Comparison of ENCODE assay signal across 25 cellular contexts in genomic region chr4:10781805-10782204, GRCh38.
DNase-seq lines count a peak whose midpoint lies in the region; ATAC-seq and TF ChIP-seq lines count a peak whose summit lies in the region.
"Had no signal": no experiment of that assay in that cellular context is flagged by ENCODE, and none has a peak within 500 bp of the region (broad histone marks: within the 10 kb centered on the region; RNA-seq: fewer than 3 reads in every experiment).

No MANE protein-coding gene starts in this region.

- no peak overlapping the region for H3K4me3 ChIP-seq in IMR-90 (ENCODE audit: insufficient read depth, low read depth, low read length)
- no peak overlapping the region for H3K4me3 ChIP-seq in osteoblast (ENCODE audit: insufficient read depth, low read length)
- H3K4me3 ChIP-seq: BLaER1 treated with 17β-estradiol and CSF1 and Interleukin-3, amounts not matched to agents 10 nM and 100 nM; pancreas; SJSA1 had no signal

- no peak overlapping the region for H3K18ac ChIP-seq in IMR-90 (ENCODE audit: low read depth, low read length)

- peak; percentile 14 for DNase-seq in GM13977 (ENCODE audit: low spot score)
- DNase-seq in IMR-90 = no peak
- no peak for DNase-seq in osteoblast (ENCODE audit: insufficient read length, low spot score, missing footprints)
- DNase-seq in cerebellar cortex (ENCODE audit: low spot score) = no peak
- DNase-seq in NOMO-1 treated with dmso at 0.1 percent for 144 hours (lab: John Stamatoyannopoulos, UW; ENCODE audit: unreplicated experiment) = no peak
- DNase-seq: activated CD4-positive, alpha-beta memory T cell treated with anti-CD3 and anti-CD28 coated beads, Interleukin-2, amount 10 ng/mL, durations not matched to agents 7 days and 5 days; activated CD8-positive, alpha-beta memory T cell treated with anti-CD3 and anti-CD28 coated beads, Interleukin-2, amount 50 U/mL, for 48 hours; aorta; Calu3; hippocampal formation; left cardiac atrium; NCI-H1105; NCI-H1930; NCI-H345; NCI-H748 treated with DMSO at 0.1 percent for 48 hours; pancreas; retina; RPMI8226; T-cell had no signal

- dilution Hi-C loops in IMR-90 (cut with HindIII; ENCODE audit: low sequenced_read_pairs, unreplicated experiment) = no loop called here

- no peak overlapping the region for H3K9ac ChIP-seq in IMR-90 (ENCODE audit: low read depth, low read length)
- H3K9ac ChIP-seq: BLaER1 treated with 17β-estradiol and CSF1 and Interleukin-3, amounts not matched to agents 10 nM and 100 nM had no signal

- peak overlapping the region; percentile 69 for H4K91ac ChIP-seq in IMR-90 (ENCODE audit: insufficient read depth, low read depth, low read length)

- ATAC-seq in GM21529 (IDR thresholded peaks at IDR 0.05; ENCODE audit: unreplicated experiment) (peak; percentile 82), IMR-90 (ENCODE audit: low read depth) (no peak; the same call in 1 of the 2 replicates), HG02798 (IDR thresholded peaks at IDR 0.05; ENCODE audit: poor library complexity, unreplicated experiment) (no peak)
- ATAC-seq: activated T-helper 17 cell treated with anti-CD3 and anti-CD28 coated beads, Interleukin-2, amount 50 U/mL, for 72 hours; HCT116; left cardiac atrium; pancreas; T-cell had no signal

- no peaks in the 10 kb centered on the region for H3K79me1 ChIP-seq in IMR-90 (ENCODE audit: low read depth in 1 of 2, low read length in 2 of 2)

- intact Hi-C loops in IMR-90 (cut with micrococcal nuclease) = no loop called here

- H2BK15ac ChIP-seq in IMR-90 (ENCODE audit: low read depth, low read length) = peak overlapping the region; percentile 66; the same call in 1 of the 3 replicates

- no peak overlapping the region for H3K23ac ChIP-seq in IMR-90 (ENCODE audit: low read depth, low read length)

- H3K4ac ChIP-seq in IMR-90 (ENCODE audit: low read depth, low read length) = 0 out of 2 replicates have a peak overlapping the region, but pooled peaks have one; percentile 46

- no peaks in the 10 kb centered on the region for H3K9me1 ChIP-seq in IMR-90 (ENCODE audit: insufficient read depth, low read length)

- no peaks in the 10 kb centered on the region for H3K9me3 ChIP-seq in IMR-90 (ENCODE audit: control insufficient read depth, insufficient read depth, low read length)
- H3K9me3 ChIP-seq in osteoblast (ENCODE audit: low read depth, low read length) = no peaks in the 10 kb centered on the region
- H3K9me3 ChIP-seq: pancreas, SJSA1 had no signal

- TF ChIP-seq CTCF in GM13977 (IDR thresholded peaks at IDR 0.05; ENCODE audit: extremely low read depth, insufficient read depth, missing control alignments) (no peak), IMR-90 (conservative IDR thresholded peaks at IDR 0.05; ENCODE audit: low read depth, low read length) (no peak), osteoblast (IDR thresholded peaks at IDR 0.05; ENCODE audit: extremely low read depth, low read depth, low read length) (no peak)

- H3K14ac ChIP-seq in IMR-90 (replicated peaks; ENCODE audit: low read depth, low read length) = 0 out of 2 replicates have a peak overlapping the region, but pooled peaks have one; percentile 4

- H4K20me1 ChIP-seq in IMR-90 (ENCODE audit: insufficient read depth, low read length) (no peaks in the 10 kb centered on the region), osteoblast (ENCODE audit: insufficient read depth, low read length) (no peaks in the 10 kb centered on the region)
- H4K20me1 ChIP-seq: BLaER1 treated with 17β-estradiol and CSF1 and Interleukin-3, amounts not matched to agents 10 nM and 100 nM had no signal

- BruUV-seq in IMR-90 (replicated peaks; lab: Mats Ljungman, UMichigan) = no TSS peak

- CTCF ChIA-PET in IMR-90 (lab: Yijun Ruan, JAX) = no interaction called here

- H3K36me3 ChIP-seq in IMR-90 (ENCODE audit: control insufficient read depth, insufficient read depth, low read length) (no peaks in the 10 kb centered on the region), osteoblast (ENCODE audit: insufficient read depth, low read length) (no peaks in the 10 kb centered on the region)
- H3K36me3 ChIP-seq: BLaER1 treated with 17β-estradiol and CSF1 and Interleukin-3, amounts not matched to agents 10 nM and 100 nM; pancreas; SJSA1 had no signal

- H4K8ac ChIP-seq in IMR-90 (ENCODE audit: low read depth in 2 of 2, low read length in 2 of 2) = no peak overlapping the region

- peak overlapping the region; percentile 62; the same call in 1 of the 2 replicates for H2BK20ac ChIP-seq in IMR-90 (ENCODE audit: low read depth, low read length)

- POLR2A ChIA-PET in IMR-90 (lab: Charles Lee; ENCODE audit: unreplicated experiment) = no interaction called here

- in situ Hi-C loops in GM13977 (cut with MboI; ENCODE audit: low pct_unique_long_range_greater_than_20kb, low sequenced_read_pairs, unreplicated experiment) (no loop called here), IMR-90 (cut with MboI; ENCODE audit: low sequenced_read_pairs) (no loop called here)

- H4K5ac ChIP-seq in IMR-90 (ENCODE audit: low read depth, low read length) = no peak overlapping the region

- TF ChIP-seq POLR2A in IMR-90 (IDR thresholded peaks at IDR 0.05; ENCODE audit: low read depth, low read length) = no peak

- peaks cover 8% of the 10 kb centered on the region for H3K4me1 ChIP-seq in IMR-90 (ENCODE audit: control insufficient read depth, insufficient read depth, low read length)
- peaks cover 11% of the 10 kb centered on the region for H3K4me1 ChIP-seq in osteoblast (ENCODE audit: insufficient read depth, low read length)
- H3K4me1 ChIP-seq: BLaER1 treated with 17β-estradiol and CSF1 and Interleukin-3, amounts not matched to agents 10 nM and 100 nM; pancreas had no signal

- no peak overlapping the region for H2BK5ac ChIP-seq in IMR-90 (ENCODE audit: low read depth, low read length, poor library complexity, severe bottlenecking)

- H3K56ac ChIP-seq in IMR-90 (ENCODE audit: extremely low read depth, insufficient read depth, low read length) = no peak overlapping the region

- H2AK9ac ChIP-seq in IMR-90 (replicated peaks; ENCODE audit: low read depth, low read length, poor library complexity) = no peak overlapping the region

- no peak overlapping the region for H3K27ac ChIP-seq in IMR-90 (ENCODE audit: insufficient read depth, low read length)
- H3K27ac ChIP-seq in osteoblast (ENCODE audit: low read depth, low read length) = no peak overlapping the region
- H3K27ac ChIP-seq: BLaER1 treated with 17β-estradiol and CSF1 and Interleukin-3, amounts not matched to agents 10 nM and 100 nM; pancreas; SJSA1 had no signal

- H3K4me2 ChIP-seq in IMR-90 (ENCODE audit: low read depth, low read length) = no peak overlapping the region
- no peak overlapping the region for H3K4me2 ChIP-seq in osteoblast (ENCODE audit: insufficient read depth, low read length)
- H3K4me2 ChIP-seq: BLaER1 treated with 17β-estradiol and CSF1 and Interleukin-3, amounts not matched to agents 10 nM and 100 nM had no signal

- no peak for TF ChIP-seq RAD21 in IMR-90 (IDR thresholded peaks at IDR 0.05; ENCODE audit: low read length)

- H2BK120ac ChIP-seq in IMR-90 (ENCODE audit: low read depth, low read length) = peak overlapping the region; percentile 19

- H3K27me3 ChIP-seq in IMR-90 (ENCODE audit: control insufficient read depth, insufficient read depth, low read length) (no peaks in the 10 kb centered on the region), osteoblast (ENCODE audit: insufficient read depth, low read length) (no peaks in the 10 kb centered on the region)
- H3K27me3 ChIP-seq: BLaER1 treated with 17β-estradiol and CSF1 and Interleukin-3, amounts not matched to agents 10 nM and 100 nM; pancreas; SJSA1 had no signal

- H2AFZ ChIP-seq in IMR-90 (replicated peaks; ENCODE audit: low read length, poor library complexity) = peak overlapping the region; percentile 62
- H2AFZ ChIP-seq in osteoblast (ENCODE audit: low read length) = peak overlapping the region; percentile 46

- no peaks in the 10 kb centered on the region for H3K79me2 ChIP-seq in osteoblast (ENCODE audit: insufficient read depth, low read length)

- WGBS in IMR-90 (ENCODE audit: extremely low coverage in 2 of 2, insufficient read length in 1 of 2), 2 experiments = 50% methylated on average over 2 of the region's 5 CpGs; no CpG with 5 or more reads in 1 of the 2 experiments

- H2AK5ac ChIP-seq in IMR-90 (ENCODE audit: low read depth, low read length) = no peak overlapping the region

TF ChIP-seq in IMR-90, 13 proteins besides CTCF, POLR2A, EP300 and RAD21:
- TF ChIP-seq MXI1 (IDR thresholded peaks at IDR 0.05; ENCODE audit: borderline replicate concordance, low read depth, low read length) (no peak), NFE2L2 (IDR thresholded peaks at IDR 0.05; ENCODE audit: low read depth, low read length) (no peak), MAFK (IDR thresholded peaks at IDR 0.05; ENCODE audit: low read depth, low read length) (no peak), SMC3 (IDR thresholded peaks at IDR 0.05; ENCODE audit: low read depth, low read length) (no peak), CHD1 (IDR thresholded peaks at IDR 0.05; ENCODE audit: low read depth, low read length) (no peak), ELK1 (IDR thresholded peaks at IDR 0.05; ENCODE audit: borderline replicate concordance, low read depth, low read length) (no peak), CEBPB (IDR thresholded peaks at IDR 0.05; ENCODE audit: low read depth, low read length) (no peak), RCOR1 (IDR thresholded peaks at IDR 0.05; ENCODE audit: insufficient replicate concordance, low read length) (no peak), MAZ (IDR thresholded peaks at IDR 0.05; ENCODE audit: borderline replicate concordance, low read depth, low read length) (no peak), USF2 (IDR thresholded peaks at IDR 0.05; ENCODE audit: low read depth, low read length) (no peak), RFX5 (IDR thresholded peaks at IDR 0.05; ENCODE audit: low read depth, low read length) (no peak), FOS (IDR thresholded peaks at IDR 0.05; ENCODE audit: low read depth, low read length) (no peak), BHLHE40 (IDR thresholded peaks at IDR 0.05; ENCODE audit: low read depth, low read length) (no peak)
